8 cellular contexts compared by ENCODE assay signal in genomic region chr13:76991796-76992547, GRCh38. TPM values are rescaled to one million over a fixed set of nuclear protein-coding genes. Genes with fewer than 3 reads are reported as not detected.
DNase-seq lines count a peak whose midpoint lies in the region; ATAC-seq and TF ChIP-seq lines count a peak whose summit lies in the region.

TSS of gene CLN5 (plus strand) at chr13:76992081. CDS start at chr13:76992099, 18 bp downstream.

- peaks cover 19% of the 10 kb centered on the region for H3K4me1 Mint-ChIP-seq in Caco-2 (ENCODE audit: low read depth, unreplicated experiment)

- H3K79me1 ChIP-seq in mesendoderm (ENCODE audit: low read length): peaks cover 6% of the 10 kb centered on the region

- H3K4me2 ChIP-seq in mesendoderm (ENCODE audit: low read length): peak within 1 kb of the TSS; percentile 92

- no peak within 1 kb of the TSS for H4K8ac ChIP-seq in mesendoderm (ENCODE audit: low read depth, low read length)

- H3K36me3 Mint-ChIP-seq in Caco-2 (ENCODE audit: insufficient read depth, unreplicated experiment): peaks cover 10% of the 10 kb centered on the region

- H3K23ac ChIP-seq in mesendoderm (ENCODE audit: low read length): no peak within 1 kb of the TSS

- intact Hi-C loops in Caco-2 (cut with micrococcal nuclease; ENCODE audit: unreplicated experiment): loop anchor here (1.0 kb wide), 1 partner anchor 35 kb away; the partner anchor contains the start of gene FBXL3

- peak within 1 kb of the TSS; percentile 33 for H3K27ac ChIP-seq in mesendoderm (ENCODE audit: low read depth, low read length)

- ATAC-seq in GM21360 (IDR thresholded peaks at IDR 0.05; ENCODE audit: unreplicated experiment): peak; percentile 98

- BruUV-seq in Caco-2 (replicated peaks; lab: Mats Ljungman, UMichigan): no TSS peak

- H3K9ac ChIP-seq in NT2/D1 (ENCODE audit: insufficient read length, low read depth) (peak within 1 kb of the TSS; percentile 84), endocrine pancreas (ENCODE audit: control insufficient read depth, insufficient read depth, low read length) (peak within 1 kb of the TSS; percentile 74), mesendoderm (ENCODE audit: low read length) (peak within 1 kb of the TSS; percentile 83)

- peak within 1 kb of the TSS; percentile 77 for H3K4me3 Mint-ChIP-seq in Caco-2 (ENCODE audit: unreplicated experiment)

- no peaks in the 10 kb centered on the region for H3K79me2 ChIP-seq in mesendoderm (ENCODE audit: control insufficient read depth, insufficient read depth, low read length)

- POLR2A ChIA-PET in Caco-2 (lab: Charles Lee): interaction anchor here (0.5 to 0.9 kb wide), 3 partner anchors 34 to 332 kb away, joined by 5 to 8 read pairs (median 7); partner anchors contain the start of gene FBXL3

- no peak within 1 kb of the TSS for H3K4ac ChIP-seq in mesendoderm (ENCODE audit: low read depth, low read length)

- WGBS in mesendoderm (ENCODE audit: extremely low coverage, insufficient coverage, low lambda C conversion rate): no CpG with 5 or more reads among the region's 73 CpGs

- peak within 1 kb of the TSS; percentile 78 for H3K18ac ChIP-seq in mesendoderm (ENCODE audit: low read length)

- H2BK5ac ChIP-seq in mesendoderm (ENCODE audit: low read length): no peak within 1 kb of the TSS

- peaks cover 10% of the 10 kb centered on the region for H3K4me1 ChIP-seq in Caco-2
- no peaks in the 10 kb centered on the region for H3K4me1 ChIP-seq in NT2/D1 (ENCODE audit: insufficient read depth, insufficient read length)
- no peaks in the 10 kb centered on the region for H3K4me1 ChIP-seq in endocrine pancreas (ENCODE audit: control insufficient read depth, insufficient read depth, low read length)
- H3K4me1 ChIP-seq in mesendoderm (ENCODE audit: control insufficient read depth, low read depth, low read length): no peaks in the 10 kb centered on the region

- peak within 1 kb of the TSS; percentile 18 for H2BK120ac ChIP-seq in mesendoderm (ENCODE audit: low read depth, low read length)

- CTCF ChIA-PET in Caco-2 (lab: Charles Lee): interaction anchor here (0.5 to 0.8 kb wide), 2 partner anchors 22 to 358 kb away, joined by 3 to 5 read pairs; no protein-coding TSS in a partner anchor

- H3K9me3 ChIP-seq in Caco-2: no peaks in the 10 kb centered on the region
- H3K9me3 ChIP-seq in NT2/D1 (ENCODE audit: insufficient read depth, low read length): no peaks in the 10 kb centered on the region
- no peaks in the 10 kb centered on the region for H3K9me3 ChIP-seq in endocrine pancreas (ENCODE audit: control insufficient read depth, low read length)

- H2AK5ac ChIP-seq in mesendoderm (ENCODE audit: low read length): no peak within 1 kb of the TSS

- peak within 1 kb of the TSS; percentile 76 for H3K27ac Mint-ChIP-seq in Caco-2 (ENCODE audit: unreplicated experiment)

- H3K56ac ChIP-seq in mesendoderm (ENCODE audit: low read length): peak within 1 kb of the TSS; percentile 96

- no peaks in the 10 kb centered on the region for H3K36me3 ChIP-seq in Caco-2 (ENCODE audit: control insufficient read depth, insufficient read depth, low read length)
- peaks cover 7% of the 10 kb centered on the region for H3K36me3 ChIP-seq in NT2/D1 (ENCODE audit: insufficient read depth, insufficient read length, low read length)
- no peaks in the 10 kb centered on the region for H3K36me3 ChIP-seq in endocrine pancreas (ENCODE audit: control insufficient read depth, insufficient read depth, low read length)
- H3K36me3 ChIP-seq in mesendoderm (ENCODE audit: control insufficient read depth, insufficient read depth, low read length): no peaks in the 10 kb centered on the region

- TF ChIP-seq CTCF in Caco-2 (IDR thresholded peaks at IDR 0.05; ENCODE audit: insufficient read depth in 1 of 2, low read depth in 1 of 2, low read length in 1 of 2, severe bottlenecking in 1 of 2, unreplicated experiment in 1 of 2): peak in 1 of 2 experiments; percentile 7

- H3K27me3 ChIP-seq in Caco-2 (replicated peaks; ENCODE audit: control insufficient read depth, insufficient read depth, low read length) (no peaks in the 10 kb centered on the region), NT2/D1 (ENCODE audit: insufficient read depth, insufficient read length) (peaks cover 11% of the 10 kb centered on the region), endocrine pancreas (ENCODE audit: control insufficient read depth, insufficient read depth, low read length) (no peaks in the 10 kb centered on the region), mesendoderm (ENCODE audit: insufficient read depth, low read length, poor library complexity) (no peaks in the 10 kb centered on the region)

- DNase-seq in Caco-2 (peak; percentile 96 to 97), HT-29 (ENCODE audit: low spot score) (peak; percentile 95), NT2/D1 (ENCODE audit: low read depth, low spot score) (peak; percentile 83), mesendoderm (peak; percentile 95)
- peak; percentile 83 for DNase-seq in activated CD8-positive, alpha-beta memory T cell treated with anti-CD3 and anti-CD28 coated beads, Interleukin-2, amount 50 U/mL, for 1 hour (ENCODE audit: extremely low read depth)
- DNase-seq in stimulated activated CD8-positive, alpha-beta memory T cell treated with anti-CD3 and anti-CD28 coated beads, Interleukin-12 subunit alpha, Interleukin-12 subunit beta, amount 100 ng/mL, for 4 hours (ENCODE audit: low read depth): peak; percentile 86

- H3K27me3 Mint-ChIP-seq in Caco-2 (ENCODE audit: insufficient read depth, unreplicated experiment): no peaks in the 10 kb centered on the region

- no peak within 1 kb of the TSS for H2BK15ac ChIP-seq in mesendoderm (replicated peaks; ENCODE audit: low read depth)

- H3K4me3 ChIP-seq in Caco-2 (ENCODE audit: low read depth, low read length) (peak within 1 kb of the TSS; percentile 74), NT2/D1 (ENCODE audit: insufficient read length, low read depth) (peak within 1 kb of the TSS; percentile 67), endocrine pancreas (ENCODE audit: control insufficient read depth, insufficient read depth, low read length) (peak within 1 kb of the TSS; percentile 92), mesendoderm (ENCODE audit: low read length) (peak within 1 kb of the TSS; percentile 84)

- H4K5ac ChIP-seq in mesendoderm (ENCODE audit: low read length): no peak within 1 kb of the TSS

- no peaks in the 10 kb centered on the region for H3K9me3 Mint-ChIP-seq in Caco-2 (ENCODE audit: unreplicated experiment)

RNA-seq across cellular contexts. Expression of gene CLN5, which starts in this region (rescaled TPM):
- 15.4 and 20.1 TPM in 2 replicates for total RNA-seq in Caco-2 (2022)
- total RNA-seq in HT-29 (2014; rRNA removed; shearing (Covaris generic)): 11.1 and 11.7 TPM in 2 replicates
- polyA plus RNA-seq in mesendoderm (2013, experiment 1 of 2): 6.5 TPM
- polyA plus RNA-seq in mesendoderm (2013, experiment 2 of 2): 6.6 TPM

Comparison
In these comparisons a context has a peak if more than half of its experiments do, and no peak if none do; other contexts are left out.
1. Peak in every context shown above with its lines: DNase-seq, ATAC-seq, H3K4me3 ChIP-seq and H3K27ac ChIP-seq.